In the genomic region with DNA sequence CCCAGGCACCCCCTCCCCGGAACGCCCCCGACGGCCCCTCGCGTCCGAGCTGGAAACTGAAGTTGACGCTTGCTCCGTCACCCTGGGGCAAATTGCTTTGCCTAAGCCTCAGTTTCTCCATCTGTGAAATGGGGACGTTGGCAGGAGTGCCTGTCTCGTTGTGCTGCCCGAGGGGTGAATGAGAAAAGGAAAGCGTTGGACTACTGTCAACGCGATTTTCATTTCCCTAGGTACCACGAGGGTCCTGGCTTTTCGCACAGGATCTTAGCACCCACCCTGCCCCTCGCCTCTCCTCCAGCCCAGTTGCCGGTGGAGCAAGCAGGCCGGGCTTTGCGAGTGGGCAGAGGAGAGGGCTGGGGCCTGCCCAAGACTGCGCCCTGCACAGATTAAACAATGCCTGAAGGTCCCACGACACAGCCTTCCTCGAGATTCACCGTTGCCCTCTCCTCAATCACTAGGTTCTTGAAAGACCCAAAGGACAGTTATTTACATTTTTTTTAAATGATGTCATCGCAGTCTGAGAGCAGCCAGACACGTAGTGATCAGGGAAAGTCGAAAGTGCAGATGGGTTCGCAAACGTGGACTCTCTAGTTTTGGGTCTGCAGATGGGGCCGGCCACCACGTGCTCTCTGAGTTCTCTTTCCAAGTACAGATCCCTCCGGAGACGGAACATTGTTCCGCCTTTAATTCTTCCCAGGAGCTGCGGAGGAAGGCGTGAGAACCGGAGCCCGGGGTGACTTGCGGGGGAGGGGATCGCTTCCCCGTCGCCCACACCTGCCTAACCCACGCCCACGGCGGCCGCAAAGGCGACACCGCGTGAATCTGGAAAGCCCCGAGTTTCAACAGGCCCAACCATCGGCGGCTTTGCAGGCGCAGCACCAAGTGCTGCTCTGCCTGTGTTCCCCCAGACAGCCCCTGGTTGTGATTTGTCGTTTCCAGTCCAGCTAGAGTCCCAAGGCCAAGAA, we compare ENCODE assay signal across 8 cellular contexts. TPM values are rescaled to one million over a fixed set of nuclear protein-coding genes. Genes with fewer than 3 reads are reported as not detected.
A peak's percentile ranks its signal among the peaks of the same experiment; 100 is the strongest.
DNase-seq lines count a peak whose midpoint lies in the region; ATAC-seq, FAIRE-seq and TF ChIP-seq lines count a peak whose summit lies in the region.

No MANE protein-coding gene starts in this region.

- no peak for FAIRE-seq in bronchial epithelial cell (lab: Jason Lieb, UNC)

- no peak for TF ChIP-seq CTCF in VCaP (conservative IDR thresholded peaks at IDR 0.05)
- TF ChIP-seq CTCF in bronchial epithelial cell (IDR thresholded peaks at IDR 0.05; ENCODE audit: insufficient read depth, low read length, severe bottlenecking) = no peak

- ATAC-seq in GM18870 (IDR thresholded peaks at IDR 0.05; ENCODE audit: unreplicated experiment) (peak; percentile 60), HG03066 (IDR thresholded peaks at IDR 0.05; ENCODE audit: low read depth, unreplicated experiment) (peak; percentile 51), left colon (peak; percentile 19)

- DNase-seq in bronchial epithelial cell (ENCODE audit: low read depth) (peak; percentile 65), left colon (peak; percentile 62 to 75), NCI-H1092 (lab: John Stamatoyannopoulos, UW) (no peak), NCI-H345 (lab: John Stamatoyannopoulos, UW) (no peak)
- peak; percentile 87 for DNase-seq in stimulated activated CD4-positive, alpha-beta T cell treated with anti-CD3 and anti-CD28 coated beads, Interleukin-4, amount 100 ng/mL, for 24 hours

- no peaks in the 10 kb centered on the region for H3K36me3 ChIP-seq in bronchial epithelial cell (ENCODE audit: control insufficient read depth, insufficient read depth, low read length)

- H3K4me3 ChIP-seq in bronchial epithelial cell (ENCODE audit: low read depth, low read length) = peak overlapping the region; percentile 24

- no peaks in the 10 kb centered on the region for H3K27me3 ChIP-seq in bronchial epithelial cell (ENCODE audit: control insufficient read depth, insufficient read depth, low read length)

- intact Hi-C loops in left colon (cut with DNase I, micrococcal nuclease) = no loop called here

- peak overlapping the region; percentile 66; the same call in 1 of the 2 replicates for H3K27ac ChIP-seq in VCaP

RNA-seq across cellular contexts. Expression of gene PKDCC, which starts 54.1 kb away (rescaled TPM):
- total RNA-seq in bronchial epithelial cell (0.38 and 0.79 TPM in 2 replicates), left colon (10 to 100 TPM; 68.5 to 74.0 TPM)

Comparison
In these comparisons a context has a peak if more than half of its experiments do, and no peak if none do; other contexts are left out.
1. DNase-seq: peak in bronchial epithelial cell (single experiment), left colon (2 of 2) and stimulated activated CD4-positive, alpha-beta T cell treated with anti-CD3 and anti-CD28 coated beads, Interleukin-4, amount 100 ng/mL, for 24 hours (single experiment); none in NCI-H1092 (single experiment) and NCI-H345 (single experiment).
2. RNA of gene PKDCC, which starts 54.1 kb away (total RNA-seq): 68.5 to 74.0 TPM in left colon; 0.38 to 0.79 TPM in bronchial epithelial cell; every median in the first group is over 10 times any median in the second.
3. Peak in every context shown above with its lines, with median percentiles within 50 percentile points of each other: ATAC-seq.